In the genomic region with DNA sequence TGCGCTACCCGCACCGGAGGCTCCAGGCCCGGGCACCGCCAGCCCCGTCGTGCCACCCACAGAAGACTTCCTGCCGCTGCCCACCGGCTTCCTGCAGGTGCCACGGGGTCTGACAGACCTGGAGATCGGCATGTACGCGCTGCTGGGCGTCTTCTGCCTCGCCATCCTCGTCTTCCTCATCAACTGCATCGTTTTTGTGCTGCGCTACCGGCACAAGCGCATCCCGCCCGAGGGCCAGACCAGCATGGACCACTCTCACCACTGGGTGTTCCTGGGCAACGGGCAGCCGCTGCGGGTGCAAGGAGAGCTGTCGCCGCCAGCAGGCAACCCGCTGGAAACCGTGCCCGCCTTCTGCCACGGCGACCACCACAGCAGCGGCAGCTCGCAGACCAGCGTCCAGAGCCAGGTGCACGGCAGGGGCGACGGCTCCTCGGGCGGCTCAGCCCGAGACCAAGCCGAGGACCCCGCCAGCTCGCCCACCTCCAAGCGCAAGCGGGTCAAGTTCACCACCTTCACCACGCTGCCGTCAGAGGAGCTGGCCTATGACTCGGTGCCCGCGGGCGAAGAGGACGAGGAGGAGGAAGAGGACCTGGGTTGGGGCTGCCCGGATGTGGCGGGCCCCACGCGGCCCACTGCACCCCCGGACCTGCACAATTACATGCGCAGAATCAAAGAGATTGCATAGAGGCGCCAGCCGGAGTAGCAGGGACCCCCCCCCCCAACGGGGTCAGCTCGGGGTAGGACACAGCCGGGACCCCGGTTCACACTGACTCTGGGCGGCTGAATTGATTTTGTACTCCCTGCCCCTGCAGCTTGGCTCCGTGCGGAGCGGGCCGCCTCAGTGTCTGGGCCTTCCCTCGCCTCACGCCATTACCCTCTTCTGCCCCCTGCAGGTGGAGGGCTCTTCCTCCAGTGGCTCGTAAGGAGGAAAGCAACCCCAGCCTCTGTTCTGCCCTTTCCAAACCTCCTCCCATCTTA, we compare ENCODE assay signal across 8 cellular contexts. TPM values are rescaled to one million over a fixed set of nuclear protein-coding genes. Genes with fewer than 3 reads are reported as not detected.
A peak's percentile ranks its signal among the peaks of the same experiment; 100 is the strongest.
DNase-seq lines count a peak whose midpoint lies in the region; ATAC-seq, FAIRE-seq and TF ChIP-seq lines count a peak whose summit lies in the region.

No MANE protein-coding gene starts in this region.

- DNase-seq in GM18507 (ENCODE audit: extremely low spot score, insufficient read length, low read depth) (peak; percentile 71), MV-4-11 (lab: John Stamatoyannopoulos, UW) (peak; percentile 57), T47D (ENCODE audit: low read depth in 1 of 2, low spot score in 1 of 2) (peak; percentile 84 to 87), kidney (peak; percentile 88)
- DNase-seq in stimulated activated CD4-positive, alpha-beta T cell treated with anti-CD3 and anti-CD28 coated beads, Interleukin-15, amount 100 ng/mL, for 24 hours: peak; percentile 90

- intact Hi-C loops in kidney (cut with DNase I): loop anchor here (10.0 kb wide), 1 partner anchor 213 kb away; no protein-coding TSS in a partner anchor

- peaks cover 0 to 3% of the 10 kb centered on the region in 2 donors for H3K4me1 ChIP-seq in kidney (ENCODE audit: control insufficient read depth in 1 of 2, insufficient read depth in 1 of 2, low read depth in 1 of 2, low read length in 2 of 2)

- H3K9ac ChIP-seq in kidney (ENCODE audit: low read length in 2 of 2): no peak overlapping the region

- H3K27ac ChIP-seq in 22Rv1: no peak overlapping the region
- no peak overlapping the region for H3K27ac ChIP-seq in kidney (ENCODE audit: low read depth in 2 of 2, low read length in 2 of 2)

- peak; percentile 91 for TF ChIP-seq CTCF in 22Rv1 (IDR thresholded peaks at IDR 0.05)
- TF ChIP-seq CTCF in WI38 (IDR thresholded peaks at IDR 0.05; ENCODE audit: low read depth, low read length): peak; percentile 71
- TF ChIP-seq CTCF in kidney (IDR thresholded peaks at IDR 0.05; ENCODE audit: borderline replicate concordance, extremely low read depth, insufficient read depth): peak; percentile 83

- ATAC-seq in HG03025 (IDR thresholded peaks at IDR 0.05; ENCODE audit: low FRiP score, unreplicated experiment): no peak

- no peaks in the 10 kb centered on the region for H3K9me3 ChIP-seq in kidney (ENCODE audit: control insufficient read depth in 1 of 2, low read length in 2 of 2)

- FAIRE-seq in GM18507 (lab: Jason Lieb, UNC) (peak; percentile 78), kidney (lab: Jason Lieb, UNC) (no peak)

- peak overlapping the region; percentile 7; the same call in 1 of the 2 replicates for H3K4me3 ChIP-seq in WI38 (ENCODE audit: low read depth, low read length)
- no peak overlapping the region for H3K4me3 ChIP-seq in kidney (ENCODE audit: low read length in 2 of 2)

- in situ Hi-C loops in T47D (cut with HindIII; ENCODE audit: low pct_unique_long_range_greater_than_20kb, low sequenced_read_pairs): no loop called here

- no peaks in the 10 kb centered on the region for H3K36me3 ChIP-seq in kidney (ENCODE audit: control insufficient read depth in 1 of 2, insufficient read depth in 2 of 2, low read length in 2 of 2)

RNA-seq across cellular contexts. Expression of a gene that starts 58.5 kb away (rescaled TPM):
- total RNA-seq in kidney: 1.1 TPM
- polyA plus RNA-seq in kidney (ENCODE audit: insufficient read depth, low read depth, low replicate concordance): 4.3 TPM
